In genomic region chr3:141308588-141309218, GRCh38 we compare ENCODE assay signal across 8 cellular contexts. TPM values are rescaled to one million over a fixed set of nuclear protein-coding genes. Genes with fewer than 3 reads are reported as not detected.
A peak's percentile ranks its signal among the peaks of the same experiment; 100 is the strongest.
DNase-seq lines count a peak whose midpoint lies in the region; ATAC-seq and TF ChIP-seq lines count a peak whose summit lies in the region.

No MANE protein-coding gene starts in this region.

- H3K27ac ChIP-seq in RWPE1 (peak overlapping the region; percentile 31), prostate gland (no peak overlapping the region)

- no peaks in the 10 kb centered on the region for H3K9me3 ChIP-seq in prostate gland

- TF ChIP-seq POLR2A in prostate gland (IDR thresholded peaks at IDR 0.05): no peak

- intact Hi-C loops in prostate gland (cut with DNase I): no loop called here

- no peaks in the 10 kb centered on the region for H3K36me3 ChIP-seq in prostate gland

- no peaks in the 10 kb centered on the region for H3K27me3 ChIP-seq in prostate gland (replicated peaks; ENCODE audit: insufficient read depth)

- H3K4me1 ChIP-seq in prostate gland (replicated peaks): no peaks in the 10 kb centered on the region

- WGBS in prostate gland: 53% methylated on average over 13 of the region's 13 CpGs

- H3K4me3 ChIP-seq in HFF-Myc (replicated peaks; ENCODE audit: low read depth, low read length) (no peak overlapping the region), fibroblast of villous mesenchyme (ENCODE audit: low read depth, low read length) (no peak overlapping the region), prostate gland (no peak overlapping the region)

- DNase-seq in CD1c-positive myeloid dendritic cell (ENCODE audit: extremely low spot score) (peak; percentile 31), HFF-Myc (ENCODE audit: extremely low read depth, low read depth) (no peak), RWPE1 (ENCODE audit: low spot score) (peak; percentile 88), fibroblast of villous mesenchyme (ENCODE audit: low read depth) (peak; percentile 69), prostate gland (ENCODE audit: low spot score) (peak; percentile 63)
- DNase-seq in activated CD4-positive, alpha-beta T cell treated with anti-CD3 and anti-CD28 coated beads, Interleukin-2, amount 50 U/mL, for 1 hour: no peak

- TF ChIP-seq CTCF in HFF-Myc (IDR thresholded peaks at IDR 0.05; ENCODE audit: low read depth, low read length, missing control alignments) (peak; percentile 63), RWPE1 (conservative IDR thresholded peaks at IDR 0.05; ENCODE audit: low read depth) (peak; percentile 62), fibroblast of villous mesenchyme (IDR thresholded peaks at IDR 0.05; ENCODE audit: insufficient read depth, low read depth, low read length) (peak; percentile 73), prostate gland (IDR thresholded peaks at IDR 0.05) (peak in 3 of 4 experiments; percentile 58 to 74 (median 71))

- CTCF ChIA-PET in RWPE1 (lab: Yijun Ruan, JAX): interaction anchor here (0.5 to 2.5 kb wide), 13 partner anchors 8 to 914 kb away, joined by 3 to 18 read pairs (median 4); partner anchors contain the start of gene PXYLP1

- POLR2A ChIA-PET in RWPE1 (lab: Yijun Ruan, JAX; ENCODE audit: low non-redundant PET): interaction anchor here (0.6 kb wide), 1 partner anchor 76 kb away, joined by 9 read pairs; no protein-coding TSS in a partner anchor

- ATAC-seq in GM18909 (IDR thresholded peaks at IDR 0.05; ENCODE audit: poor library complexity, unreplicated experiment): no peak
- ATAC-seq in HG03196 (IDR thresholded peaks at IDR 0.05; ENCODE audit: unreplicated experiment): no peak

RNA-seq across cellular contexts. Expression of gene ZBTB38, which starts 59.6 kb away (rescaled TPM):
- total RNA-seq in fibroblast of villous mesenchyme (210 and 326 TPM in 2 replicates), prostate gland (100 to 1,000 TPM; 151 to 169 TPM)

Comparison
In these comparisons a context has a peak if more than half of its experiments do, and no peak if none do; other contexts are left out.
1. DNase-seq: peak in CD1c-positive myeloid dendritic cell (single experiment), RWPE1 (single experiment), fibroblast of villous mesenchyme (single experiment) and prostate gland (single experiment); none in HFF-Myc (single experiment) and activated CD4-positive, alpha-beta T cell treated with anti-CD3 and anti-CD28 coated beads, Interleukin-2, amount 50 U/mL, for 1 hour (single experiment).
2. Peak in every context shown above with its lines, with median percentiles within 50 percentile points of each other: CTCF ChIP-seq.